ENCODE assay signal across 8 cellular contexts in the genomic region with DNA sequence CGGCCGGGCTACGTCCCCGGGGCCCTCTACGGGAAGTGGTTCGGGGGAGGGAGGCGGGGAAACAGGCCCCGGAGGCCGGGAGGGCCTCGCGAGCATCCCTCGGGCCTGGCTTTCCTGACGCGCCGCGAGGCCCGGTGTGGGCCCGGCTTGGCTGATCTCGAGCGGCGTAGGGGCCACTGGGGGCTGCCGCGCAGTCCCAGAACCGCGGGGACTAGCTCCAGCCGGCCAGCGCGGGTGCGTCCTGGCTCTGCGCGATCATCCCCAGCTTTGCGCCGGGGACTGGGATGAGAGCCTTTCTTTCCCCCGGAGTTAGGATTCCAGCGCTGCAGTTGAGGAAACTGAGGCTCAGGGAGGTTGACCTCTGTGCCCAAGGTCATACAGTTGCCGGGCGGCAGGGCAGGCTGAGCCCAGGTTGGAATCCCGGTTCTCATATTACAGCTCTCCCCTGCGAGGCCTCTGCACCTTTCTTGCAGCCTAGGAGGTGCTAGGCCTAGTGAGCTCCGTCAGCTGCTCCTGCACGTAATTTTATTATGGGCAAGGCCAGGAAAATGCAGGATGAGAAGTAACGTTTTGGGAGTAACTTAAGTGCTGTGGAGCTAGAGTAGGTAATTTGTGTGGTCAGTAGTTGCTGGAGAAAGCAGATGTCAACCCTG. TPM values are rescaled to one million over a fixed set of nuclear protein-coding genes. Genes with fewer than 3 reads are reported as not detected.
DNase-seq lines count a peak whose midpoint lies in the region; ATAC-seq, FAIRE-seq and TF ChIP-seq lines count a peak whose summit lies in the region.

No MANE protein-coding gene starts in this region.

- no peaks in the 10 kb centered on the region for H3K36me3 ChIP-seq in GM23338 (ENCODE audit: insufficient read depth)

- ATAC-seq in GM23338: peak; percentile 53
- ATAC-seq in HG02981 (IDR thresholded peaks at IDR 0.05; ENCODE audit: unreplicated experiment): no peak

- peaks cover 25% of the 10 kb centered on the region for H3K27me3 Mint-ChIP-seq in GM23338 (ENCODE audit: insufficient read depth, low read depth, poor library complexity)
- no peaks in the 10 kb centered on the region for H3K27me3 Mint-ChIP-seq in MCF 10A (ENCODE audit: insufficient read depth, unreplicated experiment)
- no peaks in the 10 kb centered on the region for H3K27me3 Mint-ChIP-seq in stimulated activated naive CD8-positive, alpha-beta T cell treated with anti-CD3 and anti-CD28 coated beads, Interleukin-15, Interleukin-2, amounts not matched to agents 100 ng/mL and 50 ng/mL, for 24 hours

- H3K4me2 ChIP-seq in GM23338: peak overlapping the region; percentile 84

- H3K4me3 Mint-ChIP-seq in GM23338 (peak overlapping the region; percentile 69), MCF 10A (ENCODE audit: unreplicated experiment) (peak overlapping the region; percentile 89)
- peak overlapping the region; percentile 84 for H3K4me3 Mint-ChIP-seq in stimulated activated naive CD8-positive, alpha-beta T cell treated with anti-CD3 and anti-CD28 coated beads, Interleukin-15, Interleukin-2, amounts not matched to agents 100 ng/mL and 50 ng/mL, for 24 hours

- peaks cover 16% of the 10 kb centered on the region for H3K27me3 ChIP-seq in GM23338 (ENCODE audit: insufficient read depth)
- no peaks in the 10 kb centered on the region for H3K27me3 ChIP-seq in layer of hippocampus (ENCODE audit: control insufficient read depth, insufficient read depth, low read length)

- H3K9me2 ChIP-seq in GM23338 (ENCODE audit: insufficient read depth): no peaks in the 10 kb centered on the region

- peak overlapping the region; percentile 56 for H3K4me3 ChIP-seq in GM23338

- POLR2A ChIA-PET in MCF 10A (lab: Yijun Ruan, JAX): interaction anchor here (0.5 to 6.9 kb wide), 11 partner anchors 8 to 1256 kb away, joined by 3 to 67 read pairs (median 4); a partner anchor contains a TSS

- intact Hi-C loops in MCF 10A (cut with micrococcal nuclease): no loop called here

- CTCF ChIA-PET in MCF 10A (lab: Yijun Ruan, JAX): interaction anchor here (0.5 to 5.0 kb wide), 18 partner anchors 8 to 66 kb away, joined by 3 to 45 read pairs (median 4); no protein-coding TSS in a partner anchor

- no peak for FAIRE-seq in frontal cortex (lab: Jason Lieb, UNC)

- H3K27ac ChIP-seq in C4-2B (peak overlapping the region; percentile 92), GM23338 (ENCODE audit: low read depth) (no peak overlapping the region), layer of hippocampus (ENCODE audit: low read depth, low read length) (peak overlapping the region; percentile 80)

- peaks cover 28% of the 10 kb centered on the region for H3K4me1 ChIP-seq in GM23338 (ENCODE audit: insufficient read depth)

- H3K9me3 Mint-ChIP-seq in GM23338 (peaks cover 9% of the 10 kb centered on the region; the same call in 2 of the 3 replicates), MCF 10A (ENCODE audit: unreplicated experiment) (no peaks in the 10 kb centered on the region)
- H3K9me3 Mint-ChIP-seq in stimulated activated naive CD8-positive, alpha-beta T cell treated with anti-CD3 and anti-CD28 coated beads, Interleukin-15, Interleukin-2, amounts not matched to agents 100 ng/mL and 50 ng/mL, for 24 hours: no peaks in the 10 kb centered on the region

- peaks cover 56% of the 10 kb centered on the region for H3K4me1 Mint-ChIP-seq in GM23338
- peaks cover 36% of the 10 kb centered on the region for H3K4me1 Mint-ChIP-seq in MCF 10A (ENCODE audit: insufficient read depth, unreplicated experiment)
- H3K4me1 Mint-ChIP-seq in stimulated activated naive CD8-positive, alpha-beta T cell treated with anti-CD3 and anti-CD28 coated beads, Interleukin-15, Interleukin-2, amounts not matched to agents 100 ng/mL and 50 ng/mL, for 24 hours (ENCODE audit: low read depth): peaks cover 89% of the 10 kb centered on the region

- peak; percentile 66 for DNase-seq in GM23338 (ENCODE audit: low spot score)
- DNase-seq in NCI-H526 treated with DMSO at 0.1 percent for 48 hours (lab: John Stamatoyannopoulos, UW): peak; percentile 56
- peak; percentile 51 for DNase-seq in MCF 10A (ENCODE audit: unreplicated experiment)
- DNase-seq in frontal cortex (ENCODE audit: low spot score in 2 of 2): no peak

- peaks cover 11% of the 10 kb centered on the region; the same call in 1 of the 2 replicates for H3F3A ChIP-seq in GM23338 (replicated peaks; ENCODE audit: low read depth)

- no TSS peak for BruUV-seq in MCF 10A (replicated peaks; lab: Mats Ljungman, UMichigan)

- peaks cover 15% of the 10 kb centered on the region; the same call in 1 of the 2 replicates for H3K79me2 ChIP-seq in GM23338 (replicated peaks; ENCODE audit: insufficient read depth)

- H3K36me3 Mint-ChIP-seq in GM23338 (ENCODE audit: low read depth) (no peaks in the 10 kb centered on the region), MCF 10A (ENCODE audit: insufficient read depth, unreplicated experiment) (peaks cover 15% of the 10 kb centered on the region)
- H3K36me3 Mint-ChIP-seq in stimulated activated naive CD8-positive, alpha-beta T cell treated with anti-CD3 and anti-CD28 coated beads, Interleukin-15, Interleukin-2, amounts not matched to agents 100 ng/mL and 50 ng/mL, for 24 hours (ENCODE audit: low read depth): peaks cover 4% of the 10 kb centered on the region

- no peak; the same call in 1 of the 2 replicates for TF ChIP-seq CTCF in C4-2B (conservative IDR thresholded peaks at IDR 0.05)
- no peak for TF ChIP-seq CTCF in GM23338 (conservative IDR thresholded peaks at IDR 0.05; ENCODE audit: low read depth in 2 of 2)
- TF ChIP-seq CTCF in MCF 10A (IDR thresholded peaks at IDR 0.05; ENCODE audit: unreplicated experiment): no peak

- no peak overlapping the region for H3K27ac Mint-ChIP-seq in GM23338
- peak overlapping the region; percentile 82 for H3K27ac Mint-ChIP-seq in MCF 10A (ENCODE audit: low read depth, unreplicated experiment)
- H3K27ac Mint-ChIP-seq in stimulated activated naive CD8-positive, alpha-beta T cell treated with anti-CD3 and anti-CD28 coated beads, Interleukin-15, Interleukin-2, amounts not matched to agents 100 ng/mL and 50 ng/mL, for 24 hours: peak overlapping the region; percentile 84

- no peak overlapping the region for H2AFZ ChIP-seq in GM23338

- H4K20me1 ChIP-seq in GM23338 (replicated peaks; ENCODE audit: insufficient read depth): no peaks in the 10 kb centered on the region; the same call in 1 of the 2 replicates

TF ChIP-seq in GM23338, 12 proteins besides CTCF, POLR2A, EP300 and RAD21 (continues in another document):
- TF ChIP-seq EZH2phosphoT487 (IDR thresholded peaks at IDR 0.05; ENCODE audit: unreplicated experiment) (no peak), CREB1 (CRISPR knock-in tag; IDR thresholded peaks at IDR 0.05; ENCODE audit: low read depth) (no peak), JUNB (IDR thresholded peaks at IDR 0.05; ENCODE audit: unreplicated experiment) (no peak), STAT1 (IDR thresholded peaks at IDR 0.05; ENCODE audit: unreplicated experiment) (no peak), ZNF114 (CRISPR knock-in tag; IDR thresholded peaks at IDR 0.05) (no peak), ZNF331 (CRISPR knock-in tag; IDR thresholded peaks at IDR 0.05; ENCODE audit: low read depth) (no peak), POLR2AphosphoS5 (IDR thresholded peaks at IDR 0.05; ENCODE audit: low read depth) (no peak), EZH2 (IDR thresholded peaks at IDR 0.05; ENCODE audit: low read depth, unreplicated experiment) (no peak), NANOG (IDR thresholded peaks at IDR 0.05; ENCODE audit: borderline replicate concordance) (no peak)
- TF ChIP-seq, protein P1, sequence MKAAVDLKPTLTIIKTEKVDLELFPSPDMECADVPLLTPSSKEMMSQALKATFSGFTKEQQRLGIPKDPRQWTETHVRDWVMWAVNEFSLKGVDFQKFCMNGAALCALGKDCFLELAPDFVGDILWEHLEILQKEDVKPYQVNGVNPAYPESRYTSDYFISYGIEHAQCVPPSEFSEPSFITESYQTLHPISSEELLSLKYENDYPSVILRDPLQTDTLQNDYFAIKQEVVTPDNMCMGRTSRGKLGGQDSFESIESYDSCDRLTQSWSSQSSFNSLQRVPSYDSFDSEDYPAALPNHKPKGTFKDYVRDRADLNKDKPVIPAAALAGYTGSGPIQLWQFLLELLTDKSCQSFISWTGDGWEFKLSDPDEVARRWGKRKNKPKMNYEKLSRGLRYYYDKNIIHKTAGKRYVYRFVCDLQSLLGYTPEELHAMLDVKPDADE (IDR thresholded peaks at IDR 0.05): no peak

RNA-seq across cellular contexts. Expression of a gene that starts 0.5 kb away (rescaled TPM):
- 7.1 and 9.5 TPM in 2 replicates for total RNA-seq in GM23338 (2014; rRNA removed; shearing (Covaris generic))
- 4.4 and 5.4 TPM in 2 replicates for polyA plus RNA-seq in GM23338 (2016; fragmentation: Nextera tagmentation; extraction: Ambion mirVana)
- total RNA-seq in MCF 10A (2022): 47.0 and 65.7 TPM in 2 replicates
- total RNA-seq in frontal cortex: 28.1 TPM

Comparison
In these comparisons a context has a peak if more than half of its experiments do, and no peak if none do; other contexts are left out.
1. DNase-seq: peak in GM23338 (single experiment), NCI-H526 treated with DMSO at 0.1 percent for 48 hours (single experiment) and MCF 10A (single experiment); none in frontal cortex (0 of 2).
2. Peak in every context shown above with its lines, with median percentiles within 50 percentile points of each other: H3K4me3 Mint-ChIP-seq.